In the genomic region with DNA sequence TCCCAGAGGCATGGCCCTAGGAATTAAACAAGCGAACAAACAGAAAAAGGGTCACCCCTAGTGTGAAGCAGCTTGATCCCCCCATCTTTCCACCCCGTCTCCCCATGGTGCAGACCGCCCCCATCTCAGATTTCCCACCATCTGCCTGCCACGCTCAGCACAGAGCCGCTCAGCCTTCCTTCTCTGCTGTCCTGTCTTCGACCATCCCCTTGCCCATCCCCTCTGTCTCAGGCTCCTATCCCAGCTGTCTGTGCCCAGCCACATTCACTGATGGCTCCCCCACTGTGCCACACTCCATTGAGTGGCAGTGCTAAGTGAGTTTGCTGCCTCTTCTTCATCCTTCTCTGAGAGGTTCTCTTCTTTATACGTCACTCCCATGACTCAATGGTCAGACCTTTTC, we compare ENCODE assay signal across 30 cellular contexts.
"Had no signal": no experiment of that assay in that cellular context is flagged by ENCODE, and none has a peak within 500 bp of the region (broad histone marks: within the 10 kb centered on the region; RNA-seq: fewer than 3 reads in every experiment).

No MANE protein-coding gene starts in this region.

- FAIRE-seq: bronchial epithelial cell, islet of Langerhans had no signal

- H3K27me3 ChIP-seq: vagina had no signal

- H3K27ac ChIP-seq: epithelial cell of prostate, esophagus squamous epithelium, left lung, lower lobe of right lung, thoracic aorta, vagina, WERI-Rb-1 had no signal

- H3K4me1 ChIP-seq: esophagus squamous epithelium, left lung, lower lobe of right lung, vagina had no signal

- H3K4me3 Mint-ChIP-seq: activated CD4-positive, alpha-beta memory T cell treated with anti-CD3 and anti-CD28 coated beads, Interleukin-2, amount 10 ng/mL, durations not matched to agents 7 days and 5 days; activated CD4-positive, alpha-beta T cell treated with anti-CD3 and anti-CD28 coated beads, Interleukin-2, amount 10 ng/mL, durations not matched to agents 7 days and 5 days; activated naive CD8-positive, alpha-beta T cell treated with anti-CD3 and anti-CD28 coated beads, Interleukin-2, amount 50 U/mL, for 24 hours; activated T-cell treated with anti-CD3 and anti-CD28 coated beads, Interleukin-2, amount 50 U/mL, for 24 hours; central memory CD8-positive, alpha-beta T cell; naive B cell; stimulated activated naive CD8-positive, alpha-beta T cell treated with anti-CD3 and anti-CD28 coated beads, Interleukin-15, Interleukin-2, amounts not matched to agents 100 ng/mL and 50 ng/mL, for 24 hours; T-helper 17 cell had no signal

- DNase-seq: activated CD4-positive, alpha-beta memory T cell treated with anti-CD3 and anti-CD28 coated beads, Interleukin-2, amount 10 ng/mL, durations not matched to agents 7 days and 5 days; activated CD4-positive, alpha-beta T cell treated with anti-CD3 and anti-CD28 coated beads for 1 hour; activated CD4-positive, alpha-beta T cell treated with anti-CD3 and anti-CD28 coated beads, Interleukin-2, amount 10 ng/mL, durations not matched to agents 7 days and 5 days; activated CD8-positive, alpha-beta memory T cell treated with anti-CD3 and anti-CD28 coated beads, Interleukin-2, amount 50 U/mL, for 48 hours; activated gamma-delta T cell treated with Interleukin-2 at 50 U/mL for 16 hours; activated naive CD4-positive, alpha-beta T cell treated with anti-CD3 and anti-CD28 coated beads, Interleukin-2, amount 50 U/mL, for 16 hours; activated naive CD8-positive, alpha-beta T cell treated with anti-CD3 and anti-CD28 coated beads, Interleukin-2, amount 50 U/mL, for 24 hours; activated T-cell treated with anti-CD3 and anti-CD28 coated beads, Interleukin-2, amount 50 U/mL, for 24 hours; dermis blood vessel endothelial cell; effector CD4-positive, alpha-beta T cell; esophagus squamous epithelium; foreskin melanocyte; left lung; lower lobe of right lung; mucosa of descending colon; naive B cell; occipital lobe; right cardiac atrium; stimulated activated CD4-positive, alpha-beta T cell treated with anti-CD3 and anti-CD28 coated beads, Interleukin-12 subunit alpha, Interleukin-12 subunit beta, amount 100 ng/mL, for 4 hours; stimulated activated CD4-positive, alpha-beta T cell treated with anti-CD3 and anti-CD28 coated beads, Interleukin-4, amount 100 ng/mL, for 1 hour; T-helper 17 cell; T1000; WERI-Rb-1 had no signal

- H3K36me3 ChIP-seq: esophagus squamous epithelium, left lung, lower lobe of right lung, thoracic aorta, vagina, WERI-Rb-1 had no signal

- H3K4me1 Mint-ChIP-seq: naive B cell, T-helper 17 cell had no signal

- H3K4me3 ChIP-seq: esophagus squamous epithelium, left lung, lower lobe of right lung, mucosa of descending colon, thoracic aorta, vagina had no signal

- H3K27ac Mint-ChIP-seq: activated CD4-positive, alpha-beta memory T cell treated with anti-CD3 and anti-CD28 coated beads, Interleukin-2, amount 10 ng/mL, durations not matched to agents 7 days and 5 days; activated CD4-positive, alpha-beta T cell treated with anti-CD3 and anti-CD28 coated beads, Interleukin-2, amount 10 ng/mL, durations not matched to agents 7 days and 5 days; activated naive CD8-positive, alpha-beta T cell treated with anti-CD3 and anti-CD28 coated beads, Interleukin-2, amount 50 U/mL, for 24 hours; activated T-cell treated with anti-CD3 and anti-CD28 coated beads, Interleukin-2, amount 50 U/mL, for 24 hours; naive B cell; stimulated activated naive CD8-positive, alpha-beta T cell treated with anti-CD3 and anti-CD28 coated beads, Interleukin-15, Interleukin-2, amounts not matched to agents 100 ng/mL and 50 ng/mL, for 24 hours; T-helper 17 cell had no signal

- H3K9me3 ChIP-seq: vagina had no signal

- ATAC-seq: activated naive CD8-positive, alpha-beta T cell treated with anti-CD3 and anti-CD28 coated beads, Interleukin-2, amount 50 U/mL, for 24 hours; left lung; lower lobe of right lung; mucosa of descending colon; T-helper 17 cell had no signal
